ENCODE assay signal across 1 cellular context in the genomic region with DNA sequence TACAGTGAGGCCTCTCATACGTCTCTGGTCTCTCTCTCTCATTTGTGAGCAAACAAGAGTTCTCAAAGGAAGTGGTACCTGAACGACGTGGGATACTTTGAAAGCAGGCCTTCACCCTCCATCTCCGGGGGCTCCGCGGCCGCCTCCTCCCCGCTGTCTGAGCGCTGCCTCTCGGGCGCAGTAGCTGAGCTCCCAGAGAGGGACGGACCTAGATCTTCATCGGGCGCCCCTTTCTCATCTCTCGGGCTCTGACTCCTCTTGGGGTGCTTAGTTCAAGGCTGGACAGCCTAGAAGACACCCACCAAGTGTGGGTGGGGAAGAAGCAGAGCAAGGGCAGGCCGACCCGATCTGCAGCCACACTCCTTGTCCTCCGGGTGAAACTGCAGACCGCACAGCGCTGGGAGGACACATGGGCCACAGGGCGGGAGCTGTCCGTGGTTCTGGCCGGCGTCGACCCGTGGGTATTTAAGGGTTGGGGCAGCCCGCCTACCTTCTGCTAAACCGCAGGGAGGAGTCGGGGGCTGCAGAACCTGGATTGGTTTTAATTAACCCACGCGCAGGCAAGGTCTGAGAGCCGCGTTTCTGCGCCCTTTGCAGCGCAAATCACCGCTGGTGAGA.
TF ChIP-seq lines count a peak whose summit lies in the region.

No MANE protein-coding gene starts in this region.

TF ChIP-seq in WTC11, 78 proteins besides CTCF, POLR2A, EP300 and RAD21 (continued from another document):
- TF ChIP-seq AFF4 (CRISPR knock-in tag; IDR thresholded peaks at IDR 0.05; ENCODE audit: borderline replicate concordance), result peak; percentile 76; the same call in 1 of the 2 replicates
- TF ChIP-seq ZMAT4 (CRISPR knock-in tag; IDR thresholded peaks at IDR 0.05), result no peak
- TF ChIP-seq, protein P1, sequence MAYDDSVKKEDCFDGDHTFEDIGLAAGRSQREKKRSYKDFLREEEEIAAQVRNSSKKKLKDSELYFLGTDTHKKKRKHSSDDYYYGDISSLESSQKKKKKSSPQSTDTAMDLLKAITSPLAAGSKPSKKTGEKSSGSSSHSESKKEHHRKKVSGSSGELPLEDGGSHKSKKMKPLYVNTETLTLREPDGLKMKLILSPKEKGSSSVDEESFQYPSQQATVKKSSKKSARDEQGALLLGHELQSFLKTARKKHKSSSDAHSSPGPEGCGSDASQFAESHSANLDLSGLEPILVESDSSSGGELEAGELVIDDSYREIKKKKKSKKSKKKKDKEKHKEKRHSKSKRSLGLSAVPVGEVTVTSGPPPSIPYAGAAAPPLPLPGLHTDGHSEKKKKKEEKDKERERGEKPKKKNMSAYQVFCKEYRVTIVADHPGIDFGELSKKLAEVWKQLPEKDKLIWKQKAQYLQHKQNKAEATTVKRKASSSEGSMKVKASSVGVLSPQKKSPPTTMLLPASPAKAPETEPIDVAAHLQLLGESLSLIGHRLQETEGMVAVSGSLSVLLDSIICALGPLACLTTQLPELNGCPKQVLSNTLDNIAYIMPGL (CRISPR knock-in tag; IDR thresholded peaks at IDR 0.05), result no peak
- peak; percentile 90 for TF ChIP-seq TCF7 (CRISPR knock-in tag; IDR thresholded peaks at IDR 0.05; ENCODE audit: low read depth)
- TF ChIP-seq ZNF671 (CRISPR knock-in tag; IDR thresholded peaks at IDR 0.05), result no peak
